ENCODE assay signal across 26 cellular contexts in genomic region chr12:47710283-47710682, GRCh38. TPM values are rescaled to one million over a fixed set of nuclear protein-coding genes. Genes with fewer than 3 reads are reported as not detected.
"Had no signal": no experiment of that assay in that cellular context is flagged by ENCODE, and none has a peak within 500 bp of the region (broad histone marks: within the 10 kb centered on the region; RNA-seq: fewer than 3 reads in every experiment).

No MANE protein-coding gene starts in this region.

- H3K9me3 ChIP-seq: body of pancreas, heart left ventricle, pancreas, right lobe of liver, thoracic aorta had no signal

- H3K36me3 Mint-ChIP-seq: T-cell, type B pancreatic cell had no signal

- H3K27ac ChIP-seq: body of pancreas, cardiac muscle cell, epithelial cell of prostate, pancreas, right lobe of liver, skin epidermis, thoracic aorta had no signal

- ATAC-seq: body of pancreas, heart left ventricle, left colon, pancreas, right lobe of liver, T-cell had no signal

- H3K36me3 ChIP-seq: cardiac muscle cell, heart left ventricle, pancreas, right lobe of liver, thoracic aorta had no signal

- H3K27me3 Mint-ChIP-seq: T-cell had no signal

- H3K9me3 Mint-ChIP-seq: activated naive CD4-positive, alpha-beta T cell treated with anti-CD3 and anti-CD28 coated beads for 36 hours; nephron; T-cell; type B pancreatic cell had no signal

- H3K27me3 ChIP-seq: body of pancreas, cardiac muscle cell, heart left ventricle, pancreas, right lobe of liver had no signal

- H3K4me3 Mint-ChIP-seq: activated naive CD4-positive, alpha-beta T cell treated with anti-CD3 and anti-CD28 coated beads for 36 hours; nephron; T-cell; type B pancreatic cell had no signal

- H3K4me3 ChIP-seq: body of pancreas, cardiac muscle cell, heart left ventricle, pancreas, right lobe of liver, skin epidermis, thoracic aorta had no signal

- DNase-seq: activated effector memory CD4-positive, alpha-beta T cell treated with Interleukin-2 at 50 U/mL for 16 hours; activated naive CD4-positive, alpha-beta T cell treated with anti-CD3 and anti-CD28 coated beads for 36 hours; activated T-cell treated with anti-CD3 and anti-CD28 coated beads, Interleukin-2, amount 50 U/mL, for 48 hours; body of pancreas; cortex of kidney; heart left ventricle; left colon; mesenchymal stem cell; pancreas; right lobe of liver; stimulated activated CD4-positive, alpha-beta T cell treated with anti-CD3 and anti-CD28 coated beads, Interleukin-15, amount 100 ng/mL, for 24 hours; stimulated activated CD4-positive, alpha-beta T cell treated with anti-CD3 and anti-CD28 coated beads, Interleukin-2, amount 100 ng/mL, for 48 hours; stimulated activated CD8-positive, alpha-beta memory T cell treated with anti-CD3 and anti-CD28 coated beads, Interleukin-4, amount 100 ng/mL, for 48 hours; stimulated activated naive CD4-positive, alpha-beta T cell treated with Interleukin-2 at 50 U/mL for 16 hours; T-cell had no signal

- H3K27ac Mint-ChIP-seq: activated naive CD4-positive, alpha-beta T cell treated with anti-CD3 and anti-CD28 coated beads for 36 hours; nephron; T-cell; type B pancreatic cell had no signal

RNA-seq across cellular contexts. Expression of gene ENDOU, which starts 15.0 kb away (rescaled TPM):
- total RNA-seq: body of pancreas, cerebellum, fibroblast of villous mesenchyme, left colon, mononuclear cell, myocyte, pulmonary artery endothelial cell, right lobe of liver, T-cell had no signal
